In genomic region chr3:152271465-152272035, GRCh38 we compare ENCODE assay signal across 8 cellular contexts. TPM values are rescaled to one million over a fixed set of nuclear protein-coding genes. Genes with fewer than 3 reads are reported as not detected.
DNase-seq lines count a peak whose midpoint lies in the region; ATAC-seq and TF ChIP-seq lines count a peak whose summit lies in the region.

No MANE protein-coding gene starts in this region.

- H4K20me1 ChIP-seq in DOHH2 (ENCODE audit: control insufficient read depth, insufficient read depth, low read depth, low read length), result peaks cover 38% of the 10 kb centered on the region
- peaks cover 53% of the 10 kb centered on the region for H4K20me1 ChIP-seq in PC-3 (ENCODE audit: low read length)

- no peak for ATAC-seq in PC-3
- ATAC-seq in GM19324 (IDR thresholded peaks at IDR 0.05; ENCODE audit: low FRiP score, unreplicated experiment), result no peak
- ATAC-seq in GM18873 (IDR thresholded peaks at IDR 0.05; ENCODE audit: low FRiP score, unreplicated experiment), result no peak

- no TSS peak for BruUV-seq in PC-3 (replicated peaks; lab: Mats Ljungman, UMichigan)

- peak overlapping the region; percentile 88 for H3K4me2 ChIP-seq in DOHH2 (ENCODE audit: low read length)
- H3K4me2 ChIP-seq in PC-3 (ENCODE audit: low read length), result peak overlapping the region; percentile 94

- POLR2A ChIA-PET in PC-3 (lab: Charles Lee; ENCODE audit: unreplicated experiment), result no interaction called here

- H3K4me3 ChIP-seq in DOHH2 (ENCODE audit: low read length) (peak overlapping the region; percentile 95), PC-3 (ENCODE audit: low read length) (peak overlapping the region; percentile 81), sigmoid colon (peak overlapping the region; percentile 78 to 86 (median 82))

- peaks cover 9% of the 10 kb centered on the region for H3F3A ChIP-seq in DOHH2 (ENCODE audit: control insufficient read depth, insufficient read depth)
- no peaks in the 10 kb centered on the region for H3F3A ChIP-seq in PC-3 (ENCODE audit: low read length, unreplicated experiment)

- WGBS in sigmoid colon, 2 donors, result 22 to 25% methylated on average over 3 of the region's 3 CpGs

- no peak overlapping the region for H2AFZ ChIP-seq in PC-3 (ENCODE audit: low read length)

- H3K79me2 ChIP-seq in DOHH2 (ENCODE audit: control insufficient read depth, low read length) (peaks cover 96% of the 10 kb centered on the region), PC-3 (ENCODE audit: low read length) (peaks cover 93% of the 10 kb centered on the region)

- H3K27me3 ChIP-seq in DOHH2 (ENCODE audit: control insufficient read depth, low read length) (no peaks in the 10 kb centered on the region), PC-3 (ENCODE audit: low read length) (no peaks in the 10 kb centered on the region), sigmoid colon (no peaks in the 10 kb centered on the region)

- no peak for TF ChIP-seq EP300 in sigmoid colon (IDR thresholded peaks at IDR 0.05)

- TF ChIP-seq POLR2A in erythroblast (IDR thresholded peaks at IDR 0.05; ENCODE audit: low read length), result no peak
- TF ChIP-seq POLR2A in sigmoid colon (IDR thresholded peaks at IDR 0.05), result no peak

- intact Hi-C loops in PC-3 (cut with micrococcal nuclease) (loop anchor here (2.0 kb wide), 2 partner anchors 17 to 199 kb away; no protein-coding TSS in a partner anchor), sigmoid colon (cut with DNase I) (loop anchor here (2.0 kb wide), 1 partner anchor 27 kb away; no protein-coding TSS in a partner anchor)

- peaks cover 74% of the 10 kb centered on the region for H3K4me1 ChIP-seq in DOHH2 (ENCODE audit: control insufficient read depth, low read length)
- H3K4me1 ChIP-seq in PC-3 (ENCODE audit: insufficient read depth, low read length), result peaks cover 40% of the 10 kb centered on the region
- peaks cover 0 to 58% (median 46%) of the 10 kb centered on the region in 4 donors for H3K4me1 ChIP-seq in sigmoid colon

- H3K9ac ChIP-seq in PC-3 (ENCODE audit: low read length), result peak overlapping the region; percentile 94

- H3K9me2 ChIP-seq in DOHH2 (replicated peaks; ENCODE audit: control insufficient read depth, low read length) (no peaks in the 10 kb centered on the region), PC-3 (replicated peaks; ENCODE audit: low read length) (no peaks in the 10 kb centered on the region)

- CTCF ChIA-PET in PC-3 (lab: Charles Lee), result interaction anchor here (0.7 kb wide), 1 partner anchor 122 kb away, joined by 4 read pairs; no protein-coding TSS in a partner anchor

- no peaks in the 10 kb centered on the region for H3K9me3 ChIP-seq in DOHH2 (ENCODE audit: control insufficient read depth, insufficient read depth, low read length)
- no peaks in the 10 kb centered on the region for H3K9me3 ChIP-seq in PC-3 (ENCODE audit: low read length)
- H3K9me3 ChIP-seq in sigmoid colon, result no peaks in the 10 kb centered on the region

- DNase-seq in PC-3 (no peak), erythroblast (lab: John Stamatoyannopoulos, UW) (peak; percentile 74 to 78), sigmoid colon (no peak), inferior parietal cortex (ENCODE audit: extremely low spot score) (no peak), NCI-H146 (lab: John Stamatoyannopoulos, UW) (no peak)

- H3K27ac ChIP-seq in DOHH2 (ENCODE audit: low read depth, low read length), result no peak overlapping the region
- no peak overlapping the region for H3K27ac ChIP-seq in PC-3 (ENCODE audit: low read length)
- peak overlapping the region; percentile 98 to 99 (median 99) for H3K27ac ChIP-seq in sigmoid colon

- TF ChIP-seq CTCF in DOHH2 (IDR thresholded peaks at IDR 0.05; ENCODE audit: low read depth, low read length, poor library complexity, severe bottlenecking) (no peak), PC-3 (conservative IDR thresholded peaks at IDR 0.05; ENCODE audit: low read depth, low read length) (no peak), sigmoid colon (IDR thresholded peaks at IDR 0.05) (no peak)

- H3K36me3 ChIP-seq in DOHH2 (ENCODE audit: control insufficient read depth, low read length) (peaks cover 68% of the 10 kb centered on the region), PC-3 (ENCODE audit: low read depth, low read length) (no peaks in the 10 kb centered on the region), sigmoid colon (no peaks in the 10 kb centered on the region)

RNA-seq across cellular contexts. Expression of gene MBNL1, which starts 2.8 kb away (rescaled TPM):
- total RNA-seq in PC-3 (2014; rRNA removed) (150 and 161 TPM in 2 replicates), sigmoid colon (100 to 1,000 TPM; 602 to 898 (median 756) TPM)
- 10 to 100 TPM; 60.5 to 74.7 (median 67.3) TPM for polyA plus RNA-seq in sigmoid colon

Comparison
In these comparisons a context has a peak if more than half of its experiments do, and no peak if none do; other contexts are left out.
1. H3K27ac ChIP-seq: peak in sigmoid colon (4 of 4); none in DOHH2 (single experiment) and PC-3 (single experiment).
2. DNase-seq: peak in erythroblast (2 of 2); none in PC-3 (single experiment), sigmoid colon (single experiment), inferior parietal cortex (single experiment) and NCI-H146 (single experiment).
3. Peak in every context shown above with its lines, with median percentiles within 50 percentile points of each other: H3K4me3 ChIP-seq.